Comparison of ENCODE assay signal across 8 cellular contexts in the genomic region with DNA sequence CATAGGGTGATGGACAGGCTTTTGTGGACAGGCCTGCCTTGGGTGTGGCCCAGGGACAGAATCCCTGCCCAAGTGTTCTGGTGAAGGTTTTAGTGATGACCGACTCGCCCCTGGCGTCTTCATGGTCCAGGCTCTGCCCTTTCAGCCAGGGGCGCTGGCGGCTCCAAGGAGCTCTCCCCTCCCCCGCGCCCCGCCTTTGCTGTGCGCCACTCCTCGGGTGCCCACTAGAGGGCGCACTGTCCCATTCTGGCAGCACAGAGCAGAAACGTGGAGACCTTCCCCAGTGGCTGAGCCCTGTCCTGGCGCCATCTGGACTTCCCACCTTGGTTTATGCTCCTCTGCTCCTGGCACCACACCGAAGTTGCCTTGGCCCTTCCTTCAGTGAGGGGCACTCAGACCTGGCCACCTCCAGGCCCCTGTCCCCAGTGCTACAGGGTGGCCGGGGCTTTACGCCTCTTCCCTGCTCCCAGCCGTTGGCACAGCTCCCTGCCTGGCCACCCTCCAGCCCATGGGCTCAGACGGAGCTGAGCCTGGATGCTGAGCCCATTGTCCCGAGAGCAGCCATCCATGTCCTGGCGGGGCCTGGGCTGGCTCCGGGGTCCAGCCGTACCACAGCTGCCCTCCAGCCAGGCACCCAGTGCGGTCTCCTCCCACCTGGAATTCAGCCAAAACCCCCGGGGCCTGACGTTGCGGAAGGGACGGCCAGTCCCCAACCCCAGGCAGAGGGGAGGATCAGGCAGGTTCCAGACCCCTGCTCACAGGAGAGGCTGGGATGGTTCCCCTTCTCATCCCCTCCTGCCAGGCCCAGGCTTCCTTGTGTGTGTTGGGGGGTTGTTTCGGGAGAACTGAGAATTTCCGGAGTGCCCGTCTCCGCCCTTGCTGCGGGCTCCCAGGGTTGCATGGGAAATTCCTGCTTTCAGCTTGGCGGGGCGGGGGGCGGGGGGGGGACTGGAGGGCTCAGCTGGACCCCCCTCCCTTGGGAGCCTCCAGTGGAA. TPM values are rescaled to one million over a fixed set of nuclear protein-coding genes. Genes with fewer than 3 reads are reported as not detected.
A peak's percentile ranks its signal among the peaks of the same experiment; 100 is the strongest.
DNase-seq lines count a peak whose midpoint lies in the region; ATAC-seq and TF ChIP-seq lines count a peak whose summit lies in the region.

No MANE protein-coding gene starts in this region.

- H3K4me1 ChIP-seq in lung (ENCODE audit: control insufficient read depth in 2 of 2, insufficient read depth in 2 of 2, low read length in 2 of 2): peaks cover 6 to 31% of the 10 kb centered on the region in 2 donors

- H3K27ac ChIP-seq in lung (ENCODE audit: low read depth in 1 of 2, low read length in 1 of 2): peak overlapping the region; percentile 93 to 95

- peaks cover 51% of the 10 kb centered on the region for H3K4me1 Mint-ChIP-seq in activated CD4-positive, alpha-beta memory T cell treated with anti-CD3 and anti-CD28 coated beads, Interleukin-2, amount 10 ng/mL, durations not matched to agents 7 days and 5 days

- H3K9me3 Mint-ChIP-seq in activated CD4-positive, alpha-beta memory T cell treated with anti-CD3 and anti-CD28 coated beads, Interleukin-2, amount 10 ng/mL, durations not matched to agents 7 days and 5 days: no peaks in the 10 kb centered on the region

- peak overlapping the region; percentile 92 for H3K27ac Mint-ChIP-seq in activated CD4-positive, alpha-beta memory T cell treated with anti-CD3 and anti-CD28 coated beads, Interleukin-2, amount 10 ng/mL, durations not matched to agents 7 days and 5 days

- H3K27me3 Mint-ChIP-seq in activated CD4-positive, alpha-beta memory T cell treated with anti-CD3 and anti-CD28 coated beads, Interleukin-2, amount 10 ng/mL, durations not matched to agents 7 days and 5 days: peaks cover 25% of the 10 kb centered on the region

- H3K4me3 ChIP-seq in lung: no peak overlapping the region

- no peaks in the 10 kb centered on the region for H3K27me3 ChIP-seq in lung (ENCODE audit: control insufficient read depth, insufficient read depth)

- ATAC-seq in GM19023 (IDR thresholded peaks at IDR 0.05; ENCODE audit: unreplicated experiment) (peak; percentile 56), HG03571 (IDR thresholded peaks at IDR 0.05; ENCODE audit: unreplicated experiment) (peak; percentile 38), lung (ENCODE audit: insufficient read depth, low FRiP score) (peak; percentile 82)

- POLR2A ChIA-PET in activated CD4-positive, alpha-beta memory T cell treated with anti-CD3 and anti-CD28 coated beads, Interleukin-2, amount 10 ng/mL, durations not matched to agents 7 days and 5 days (lab: Charles Lee): interaction anchor here (0.8 to 3.7 kb wide), 11 partner anchors 9 to 180 kb away, joined by 3 to 85 read pairs (median 4); a partner anchor contains a TSS

- H3K9me3 ChIP-seq in lung (ENCODE audit: control insufficient read depth in 2 of 2, insufficient read depth in 1 of 2, low read length in 1 of 2): no peaks in the 10 kb centered on the region

- 0 to 1% methylated on average over 34 to 35 of the region's 35 CpGs for WGBS in lung, 2 donors

- peak; percentile 94 for DNase-seq in AG08396 (ENCODE audit: low spot score)
- DNase-seq in NCI-H82 (lab: John Stamatoyannopoulos, UW): peak; percentile 86
- DNase-seq in activated CD4-positive, alpha-beta memory T cell treated with anti-CD3 and anti-CD28 coated beads, Interleukin-2, amount 10 ng/mL, durations not matched to agents 7 days and 5 days: peak; percentile 91
- DNase-seq in ecto neural progenitor cell (ENCODE audit: low spot score): peak; percentile 96
- peak; percentile 89 for DNase-seq in lung (ENCODE audit: low spot score)
- DNase-seq in stimulated activated CD4-positive, alpha-beta T cell treated with anti-CD3 and anti-CD28 coated beads, TNF-alpha, amount 100 ng/mL, for 48 hours (ENCODE audit: low read depth in 3 of 3): peak; percentile 79 to 87 (median 85)

- CTCF ChIA-PET in activated CD4-positive, alpha-beta memory T cell treated with anti-CD3 and anti-CD28 coated beads, Interleukin-2, amount 10 ng/mL, durations not matched to agents 7 days and 5 days (lab: Charles Lee): interaction anchor here (0.6 to 2.8 kb wide), 22 partner anchors 9 to 424 kb away, joined by 3 to 112 read pairs (median 4); a partner anchor contains a TSS

- TF ChIP-seq CTCF in lung (IDR thresholded peaks at IDR 0.05; ENCODE audit: control extremely low read depth, extremely low read depth): peak; percentile 97

- peaks cover 0 to 8% of the 10 kb centered on the region in 2 donors for H3K36me3 ChIP-seq in lung (ENCODE audit: control insufficient read depth in 2 of 2, insufficient read depth in 2 of 2, low read length in 2 of 2)

- H3K4me3 Mint-ChIP-seq in activated CD4-positive, alpha-beta memory T cell treated with anti-CD3 and anti-CD28 coated beads, Interleukin-2, amount 10 ng/mL, durations not matched to agents 7 days and 5 days: peak overlapping the region; percentile 47

- peaks cover 5% of the 10 kb centered on the region for H3K36me3 Mint-ChIP-seq in activated CD4-positive, alpha-beta memory T cell treated with anti-CD3 and anti-CD28 coated beads, Interleukin-2, amount 10 ng/mL, durations not matched to agents 7 days and 5 days (ENCODE audit: low read depth)

RNA-seq across cellular contexts. Expression of a gene that starts 5.6 kb away (rescaled TPM):
- total RNA-seq in activated CD4-positive, alpha-beta memory T cell treated with anti-CD3 and anti-CD28 coated beads, Interleukin-2, amount 10 ng/mL, durations not matched to agents 7 days and 5 days: 100 to 1,000 TPM; 875 to 883 TPM
- 100 to 1,000 TPM in 1 of 2 donors, 10 to 100 TPM in 1; 72.8 to 422 TPM for total RNA-seq in lung
- 100 to 1,000 TPM; 181 to 465 TPM for polyA plus RNA-seq in lung

RNA-seq across cellular contexts. Expression of a gene that starts 6.5 kb away (rescaled TPM):
- total RNA-seq in activated CD4-positive, alpha-beta memory T cell treated with anti-CD3 and anti-CD28 coated beads, Interleukin-2, amount 10 ng/mL, durations not matched to agents 7 days and 5 days: 1 to 10 TPM; 1.8 to 1.9 TPM
- 100 to 1,000 TPM; 135 to 267 TPM for total RNA-seq in lung
- 100 to 1,000 TPM; 194 to 216 TPM for polyA plus RNA-seq in lung

RNA-seq across cellular contexts. Expression of a gene that starts 9.9 kb away (rescaled TPM):
- 10 to 100 TPM; 44.1 to 47.0 TPM for total RNA-seq in activated CD4-positive, alpha-beta memory T cell treated with anti-CD3 and anti-CD28 coated beads, Interleukin-2, amount 10 ng/mL, durations not matched to agents 7 days and 5 days
- total RNA-seq in lung: 10 to 100 TPM in 1 of 2 donors, 1 to 10 TPM in 1; 5.8 to 20.8 TPM
- 10 to 100 TPM; 12.8 to 16.0 TPM for polyA plus RNA-seq in lung

RNA-seq across cellular contexts. Expression of a gene that starts 45.3 kb away (rescaled TPM):
- 1 to 10 TPM; 9.6 TPM for total RNA-seq in activated CD4-positive, alpha-beta memory T cell treated with anti-CD3 and anti-CD28 coated beads, Interleukin-2, amount 10 ng/mL, durations not matched to agents 7 days and 5 days
- total RNA-seq in lung: 1 to 10 TPM; 3.0 to 5.4 TPM
- 1 to 10 TPM; 1.1 to 2.6 TPM for polyA plus RNA-seq in lung

Comparison
In these comparisons a context has a peak if more than half of its experiments do, and no peak if none do; other contexts are left out.
1. RNA of a gene that starts 6.5 kb away (total RNA-seq): 135 to 267 TPM in lung; 1.8 to 1.9 TPM in activated CD4-positive, alpha-beta memory T cell treated with anti-CD3 and anti-CD28 coated beads, Interleukin-2, amount 10 ng/mL, durations not matched to agents 7 days and 5 days; every median in the first group is over 10 times any median in the second.
2. Peak in every context shown above with its lines, with median percentiles within 50 percentile points of each other: DNase-seq and ATAC-seq.